Comparison of ENCODE assay signal across 10 cellular contexts in the genomic region with DNA sequence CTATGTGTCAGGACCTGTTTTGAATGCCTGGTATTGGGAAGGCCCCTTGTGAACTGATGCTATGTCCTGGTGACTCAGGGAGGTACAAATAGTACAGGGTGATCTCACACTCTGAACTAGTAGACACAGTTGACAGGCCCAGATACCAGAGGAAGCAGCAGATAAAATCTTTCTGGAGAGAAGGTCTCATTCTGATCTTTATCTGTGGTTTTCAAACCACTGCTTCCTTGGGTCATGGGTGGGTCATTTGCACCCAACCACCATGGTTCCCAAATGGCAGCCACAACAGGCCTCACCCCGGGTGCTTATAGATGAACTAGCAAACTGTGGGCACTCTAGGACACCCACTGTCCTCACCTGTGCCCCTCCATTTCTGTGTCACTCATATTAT. TPM values are rescaled to one million over a fixed set of nuclear protein-coding genes. Genes with fewer than 3 reads are reported as not detected.
DNase-seq lines count a peak whose midpoint lies in the region; ATAC-seq, FAIRE-seq and TF ChIP-seq lines count a peak whose summit lies in the region.
"Had no signal": no experiment of that assay in that cellular context is flagged by ENCODE, and none has a peak within 500 bp of the region (broad histone marks: within the 10 kb centered on the region; RNA-seq: fewer than 3 reads in every experiment).

No MANE protein-coding gene starts in this region.

- H3K4me1 ChIP-seq in suprapubic skin: peaks cover 17% of the 10 kb centered on the region

- ATAC-seq in HG02884 (IDR thresholded peaks at IDR 0.05; ENCODE audit: unreplicated experiment): peak; percentile 69
- peak; percentile 74 to 80 for ATAC-seq in natural killer cell treated with Interleukin-12 subunit alpha and Interleukin-12 subunit beta and Interleukin-15 and Interleukin-18, amount 100 ng/mL, for 72 hours
- no peak for ATAC-seq in GM18867 (IDR thresholded peaks at IDR 0.05; ENCODE audit: unreplicated experiment)
- ATAC-seq: right cardiac atrium had no signal

- DNase-seq in GM12891 (ENCODE audit: insufficient read length, low spot score): no peak
- DNase-seq in activated T-helper 1 cell treated with anti-CD3 and anti-CD28 coated beads, Interleukin-12 subunit alpha, Interleukin-12 subunit beta, Interleukin-2, Interleukin-4 antibody, amounts not matched to agents 30 ng/mL and 10 ng/mL and 1 ng/mL, durations not matched to agents 14 hours and 24 hours and 36 hours (ENCODE audit: low spot score): no peak
- DNase-seq in natural killer cell treated with Interleukin-12 subunit alpha and Interleukin-12 subunit beta and Interleukin-15 and Interleukin-18, amount 100 ng/mL, for 72 hours (ENCODE audit: low spot score): no peak
- no peak for DNase-seq in NCI-H146 (lab: John Stamatoyannopoulos, UW)
- DNase-seq in NCI-H1694 treated with DMSO at 0.1 percent for 48 hours (lab: John Stamatoyannopoulos, UW): no peak
- no peak for DNase-seq in suprapubic skin (ENCODE audit: low spot score in 2 of 2)
- DNase-seq: right cardiac atrium had no signal

- peaks cover 3% of the 10 kb centered on the region for H3K36me3 ChIP-seq in suprapubic skin
- H3K36me3 ChIP-seq: adrenal gland had no signal

- H3K9me3 ChIP-seq in suprapubic skin: no peaks in the 10 kb centered on the region
- H3K9me3 ChIP-seq: adrenal gland had no signal

- peaks cover 38% of the 10 kb centered on the region for H3K4me1 Mint-ChIP-seq in activated T-helper 1 cell treated with anti-CD3 and anti-CD28 coated beads, Interleukin-12 subunit alpha, Interleukin-12 subunit beta, Interleukin-2, Interleukin-4 antibody, amounts not matched to agents 30 ng/mL and 10 ng/mL and 1 ng/mL, durations not matched to agents 14 hours and 24 hours and 36 hours (ENCODE audit: low read depth)
- H3K4me1 Mint-ChIP-seq in natural killer cell treated with Interleukin-12 subunit alpha and Interleukin-12 subunit beta and Interleukin-15 and Interleukin-18, amount 100 ng/mL, for 72 hours (ENCODE audit: low read depth in 2 of 2): peaks cover 24 to 30% of the 10 kb centered on the region in 2 donors

- no peaks in the 10 kb centered on the region for H3K27me3 Mint-ChIP-seq in activated T-helper 1 cell treated with anti-CD3 and anti-CD28 coated beads, Interleukin-12 subunit alpha, Interleukin-12 subunit beta, Interleukin-2, Interleukin-4 antibody, amounts not matched to agents 30 ng/mL and 10 ng/mL and 1 ng/mL, durations not matched to agents 14 hours and 24 hours and 36 hours (ENCODE audit: insufficient read depth)
- no peaks in the 10 kb centered on the region for H3K27me3 Mint-ChIP-seq in natural killer cell treated with Interleukin-12 subunit alpha and Interleukin-12 subunit beta and Interleukin-15 and Interleukin-18, amount 100 ng/mL, for 72 hours

- H3K27me3 ChIP-seq in suprapubic skin: no peaks in the 10 kb centered on the region
- H3K27me3 ChIP-seq: adrenal gland had no signal

- H3K27ac Mint-ChIP-seq in activated T-helper 1 cell treated with anti-CD3 and anti-CD28 coated beads, Interleukin-12 subunit alpha, Interleukin-12 subunit beta, Interleukin-2, Interleukin-4 antibody, amounts not matched to agents 30 ng/mL and 10 ng/mL and 1 ng/mL, durations not matched to agents 14 hours and 24 hours and 36 hours: peak overlapping the region; percentile 80
- peak overlapping the region; percentile 52 to 61 for H3K27ac Mint-ChIP-seq in natural killer cell treated with Interleukin-12 subunit alpha and Interleukin-12 subunit beta and Interleukin-15 and Interleukin-18, amount 100 ng/mL, for 72 hours

- H3K4me3 ChIP-seq in suprapubic skin: no peak overlapping the region
- H3K4me3 ChIP-seq: adrenal gland had no signal

- TF ChIP-seq EP300 in suprapubic skin (IDR thresholded peaks at IDR 0.05): no peak

- peak; percentile 26 for FAIRE-seq in GM12891 (lab: Jason Lieb, UNC)

- 55% methylated on average over 1 of the region's 1 CpG for WGBS in suprapubic skin

- H3K27ac ChIP-seq in suprapubic skin: no peak overlapping the region
- H3K27ac ChIP-seq: adrenal gland had no signal

- TF ChIP-seq CTCF in suprapubic skin (IDR thresholded peaks at IDR 0.05): no peak

- no peaks in the 10 kb centered on the region for H3K9me3 Mint-ChIP-seq in activated T-helper 1 cell treated with anti-CD3 and anti-CD28 coated beads, Interleukin-12 subunit alpha, Interleukin-12 subunit beta, Interleukin-2, Interleukin-4 antibody, amounts not matched to agents 30 ng/mL and 10 ng/mL and 1 ng/mL, durations not matched to agents 14 hours and 24 hours and 36 hours
- no peaks in the 10 kb centered on the region for H3K9me3 Mint-ChIP-seq in natural killer cell treated with Interleukin-12 subunit alpha and Interleukin-12 subunit beta and Interleukin-15 and Interleukin-18, amount 100 ng/mL, for 72 hours

- H3K36me3 Mint-ChIP-seq in activated T-helper 1 cell treated with anti-CD3 and anti-CD28 coated beads, Interleukin-12 subunit alpha, Interleukin-12 subunit beta, Interleukin-2, Interleukin-4 antibody, amounts not matched to agents 30 ng/mL and 10 ng/mL and 1 ng/mL, durations not matched to agents 14 hours and 24 hours and 36 hours (ENCODE audit: low read depth): peaks cover 12% of the 10 kb centered on the region
- no peaks in the 10 kb centered on the region for H3K36me3 Mint-ChIP-seq in natural killer cell treated with Interleukin-12 subunit alpha and Interleukin-12 subunit beta and Interleukin-15 and Interleukin-18, amount 100 ng/mL, for 72 hours

- intact Hi-C loops in activated T-helper 1 cell treated with anti-CD3 and anti-CD28 coated beads, Interleukin-12 subunit alpha, Interleukin-12 subunit beta, Interleukin-2, Interleukin-4 antibody, amounts not matched to agents 30 ng/mL and 10 ng/mL and 1 ng/mL, durations not matched to agents 14 hours and 24 hours and 36 hours (cut with micrococcal nuclease): loop anchor here (1.0 to 2.0 kb wide), 2 partner anchors 14 to 44 kb away; a partner anchor contains a TSS

- TF ChIP-seq POLR2A in GM12891 (IDR thresholded peaks at IDR 0.05; ENCODE audit: low read depth, low read length) (no peak), suprapubic skin (IDR thresholded peaks at IDR 0.05) (no peak)

- H3K4me3 Mint-ChIP-seq in activated T-helper 1 cell treated with anti-CD3 and anti-CD28 coated beads, Interleukin-12 subunit alpha, Interleukin-12 subunit beta, Interleukin-2, Interleukin-4 antibody, amounts not matched to agents 30 ng/mL and 10 ng/mL and 1 ng/mL, durations not matched to agents 14 hours and 24 hours and 36 hours: peak overlapping the region; percentile 44
- H3K4me3 Mint-ChIP-seq in natural killer cell treated with Interleukin-12 subunit alpha and Interleukin-12 subunit beta and Interleukin-15 and Interleukin-18, amount 100 ng/mL, for 72 hours: peak overlapping the region; percentile 56

TF ChIP-seq in GM12891, 5 proteins besides CTCF, POLR2A, EP300 and RAD21:
- TF ChIP-seq POU2F2 (IDR thresholded peaks at IDR 0.05; ENCODE audit: low read depth, low read length) (no peak), TAF1 (IDR thresholded peaks at IDR 0.05; ENCODE audit: low read depth, low read length) (no peak), POLR2AphosphoS5 (IDR thresholded peaks at IDR 0.05; ENCODE audit: low read depth, low read length) (no peak), SPI1 (IDR thresholded peaks at IDR 0.05; ENCODE audit: low read depth, low read length) (no peak), PAX5 (IDR thresholded peaks at IDR 0.05; ENCODE audit: insufficient read depth, low read length, severe bottlenecking) (no peak)

RNA-seq across cellular contexts. Expression of a gene that starts 43.4 kb away (rescaled TPM):
- polyA plus RNA-seq in GM12891 (2012; ENCODE audit: low read depth, missing spikeins): 0.10 TPM
- 11.6 and 12.1 TPM in 2 replicates for total RNA-seq in activated T-helper 1 cell treated with anti-CD3 and anti-CD28 coated beads, Interleukin-12 subunit alpha, Interleukin-12 subunit beta, Interleukin-2, Interleukin-4 antibody, amounts not matched to agents 30 ng/mL and 10 ng/mL and 1 ng/mL, durations not matched to agents 14 hours and 24 hours and 36 hours
- total RNA-seq in natural killer cell treated with Interleukin-12 subunit alpha and Interleukin-12 subunit beta and Interleukin-15 and Interleukin-18, amount 100 ng/mL, for 72 hours: 10 to 100 TPM in 1 of 2 donors, 1 to 10 TPM in 1; 6.3 to 15.2 TPM
- total RNA-seq in suprapubic skin: 10 to 100 TPM in 2 of 4 donors, 1 to 10 TPM in 2; 6.7 to 11.8 (median 9.5) TPM
